In the genomic region with DNA sequence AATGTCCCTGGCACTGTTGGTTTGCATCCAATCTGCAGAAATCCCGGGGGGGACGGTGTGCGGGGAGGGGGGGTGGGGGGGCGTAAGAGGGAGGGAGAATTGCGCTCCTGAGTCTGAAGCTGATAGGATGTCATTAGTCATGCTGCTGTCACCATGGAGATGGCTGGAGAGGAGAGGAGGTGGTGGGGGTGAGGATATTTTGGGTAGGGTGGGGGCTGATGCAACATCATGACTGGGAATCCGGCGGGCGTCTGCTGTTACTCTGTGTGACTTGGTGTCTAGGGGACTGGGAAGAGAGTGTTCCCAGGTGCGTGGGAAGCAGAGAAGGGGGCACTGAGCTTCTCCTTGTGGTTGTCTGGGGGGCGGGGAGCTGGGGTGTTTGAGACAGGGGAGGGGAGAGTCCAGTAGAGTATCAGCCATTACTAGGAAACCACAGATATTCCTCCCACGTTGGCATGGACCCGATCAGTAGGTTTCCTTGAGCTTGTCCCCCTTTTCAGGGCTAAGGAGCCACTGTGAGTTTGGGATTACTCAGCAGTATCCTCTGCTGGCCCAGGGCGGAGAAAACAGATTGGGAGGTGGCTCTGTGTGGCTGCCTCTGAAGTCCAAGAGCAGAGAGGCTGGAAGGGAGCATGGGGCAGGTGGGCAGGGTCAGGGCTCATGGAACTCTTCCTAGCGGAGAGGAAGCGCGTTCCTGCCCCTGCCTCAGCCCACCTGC, we compare ENCODE assay signal across 8 cellular contexts. TPM values are rescaled to one million over a fixed set of nuclear protein-coding genes. Genes with fewer than 3 reads are reported as not detected.
A peak's percentile ranks its signal among the peaks of the same experiment; 100 is the strongest.
DNase-seq lines count a peak whose midpoint lies in the region; ATAC-seq and TF ChIP-seq lines count a peak whose summit lies in the region.

No MANE protein-coding gene starts in this region.

- intact Hi-C loops in naive thymus-derived CD4-positive, alpha-beta T cell (cut with micrococcal nuclease), result loop anchor here (2.0 kb wide), 2 partner anchors 57 to 77 kb away; partner anchors contain the start of gene DGUOK (in 1 of the 2)

- peaks cover 54 to 89% (median 74%) of the 10 kb centered on the region in 7 donors for H3K4me1 Mint-ChIP-seq in naive thymus-derived CD4-positive, alpha-beta T cell

- no peak overlapping the region for H3K9ac ChIP-seq in HUES6 (ENCODE audit: low read length)

- TF ChIP-seq CTCF in BJ (IDR thresholded peaks at IDR 0.05; ENCODE audit: insufficient read depth, low read depth, low read length) (0 out of 2 replicates have a peak, but pooled peaks have one; percentile 19), GM10248 (IDR thresholded peaks at IDR 0.05; ENCODE audit: control extremely low read depth, extremely low read depth, low read depth, missing control alignments) (no peak)

- CTCF ChIA-PET in BJ (lab: Yijun Ruan, JAX) (interaction anchor here (0.8 kb wide), 1 partner anchor 101 kb away, joined by 3 read pairs; no protein-coding TSS in a partner anchor), GM10248 (lab: Yijun Ruan, JAX) (interaction anchor here (1.0 to 2.2 kb wide), 6 partner anchors 10 to 179 kb away, joined by 3 to 7 read pairs (median 4); no protein-coding TSS in a partner anchor)
- CTCF ChIA-PET in naive thymus-derived CD4-positive, alpha-beta T cell (lab: Charles Lee), result interaction anchor here (0.8 to 1.0 kb wide), 2 partner anchors 50 to 116 kb away, joined by 3 read pairs; no protein-coding TSS in a partner anchor

- H3K4me3 Mint-ChIP-seq in naive thymus-derived CD4-positive, alpha-beta T cell, result peak overlapping the region in 8 of 10 donors; percentile 36 to 86 (median 56)

- H3K36me3 ChIP-seq in BJ (ENCODE audit: control insufficient read depth, insufficient read depth, low read length) (no peaks in the 10 kb centered on the region; the same call in 1 of the 2 replicates), HUES6 (ENCODE audit: control insufficient read depth, insufficient read depth, low read length) (no peaks in the 10 kb centered on the region)
- peaks cover 0 to 18% (median 0%) of the 10 kb centered on the region in 3 experiments for H3K36me3 ChIP-seq in naive thymus-derived CD4-positive, alpha-beta T cell (ENCODE audit: control insufficient read depth in 2 of 3, insufficient read depth in 3 of 3, low read length in 3 of 3)

- H3K4me3 ChIP-seq in BJ (ENCODE audit: low read depth, low read length) (peak overlapping the region; percentile 77), HUES6 (ENCODE audit: low read depth, low read length) (peak overlapping the region; percentile 76)
- H3K4me3 ChIP-seq in naive thymus-derived CD4-positive, alpha-beta T cell (ENCODE audit: low read length), result no peak overlapping the region

- H3K27ac Mint-ChIP-seq in naive thymus-derived CD4-positive, alpha-beta T cell, result peak overlapping the region in 3 of 9 donors; percentile 51 to 65 (median 59)

- ATAC-seq in naive thymus-derived CD4-positive, alpha-beta T cell, result no peak
- ATAC-seq in GM21825 (IDR thresholded peaks at IDR 0.05; ENCODE audit: unreplicated experiment), result no peak
- ATAC-seq in HG03196 (IDR thresholded peaks at IDR 0.05; ENCODE audit: unreplicated experiment), result no peak

- H3K27ac ChIP-seq in HUES6 (ENCODE audit: low read depth, low read length) (no peak overlapping the region), caudate nucleus (ENCODE audit: low read depth, low read length) (no peak overlapping the region)
- no peak overlapping the region for H3K27ac ChIP-seq in naive thymus-derived CD4-positive, alpha-beta T cell (ENCODE audit: low read depth, low read length)

- peak; percentile 40 for DNase-seq in BJ (ENCODE audit: low read depth)
- peak in 47 of 61 donors; percentile 14 to 94 (median 72) for DNase-seq in caudate nucleus (lab: John Stamatoyannopoulos, UW)
- DNase-seq in naive thymus-derived CD4-positive, alpha-beta T cell, result no peak
- no peak for DNase-seq in GM10248 (ENCODE audit: extremely low spot score)
- DNase-seq in stimulated activated CD4-positive, alpha-beta T cell treated with anti-CD3 and anti-CD28 coated beads, Interleukin-4, amount 100 ng/mL, for 24 hours, result no peak

- no peaks in the 10 kb centered on the region for H3K9me3 Mint-ChIP-seq in naive thymus-derived CD4-positive, alpha-beta T cell

- H3K36me3 Mint-ChIP-seq in naive thymus-derived CD4-positive, alpha-beta T cell, result peaks cover 0 to 20% (median 4%) of the 10 kb centered on the region in 5 donors

- H3K4me1 ChIP-seq in HUES6 (ENCODE audit: control insufficient read depth, insufficient read depth, low read length), result peaks cover 69% of the 10 kb centered on the region
- H3K4me1 ChIP-seq in naive thymus-derived CD4-positive, alpha-beta T cell (ENCODE audit: control insufficient read depth in 2 of 2, insufficient read depth in 2 of 2, low read length in 2 of 2), result peaks cover 9 to 26% of the 10 kb centered on the region in 2 donors

- H3K27me3 ChIP-seq in BJ (ENCODE audit: control insufficient read depth, insufficient read depth, low read length), result no peaks in the 10 kb centered on the region
- peaks cover 18% of the 10 kb centered on the region for H3K27me3 ChIP-seq in HUES6 (ENCODE audit: control insufficient read depth, insufficient read depth, low read length)
- H3K27me3 ChIP-seq in naive thymus-derived CD4-positive, alpha-beta T cell (ENCODE audit: control insufficient read depth in 2 of 2, insufficient read depth in 2 of 2, low read length in 2 of 2), result no peaks in the 10 kb centered on the region

- POLR2A ChIA-PET in BJ (lab: Charles Lee) (interaction anchor here (0.6 to 0.7 kb wide), 2 partner anchors 11 to 33 kb away, joined by 3 to 5 read pairs; no protein-coding TSS in a partner anchor), GM10248 (lab: Yijun Ruan, JAX) (no interaction called here)
- POLR2A ChIA-PET in naive thymus-derived CD4-positive, alpha-beta T cell (lab: Charles Lee), result interaction anchor here (0.7 to 3.0 kb wide), 4 partner anchors 15 to 117 kb away, joined by 4 to 15 read pairs (median 5); no protein-coding TSS in a partner anchor

- H3K27me3 Mint-ChIP-seq in naive thymus-derived CD4-positive, alpha-beta T cell, result no peaks in the 10 kb centered on the region

- no peaks in the 10 kb centered on the region for H3K9me3 ChIP-seq in HUES6 (ENCODE audit: control insufficient read depth, insufficient read depth, low read depth, low read length)
- no peaks in the 10 kb centered on the region for H3K9me3 ChIP-seq in naive thymus-derived CD4-positive, alpha-beta T cell (ENCODE audit: control insufficient read depth in 2 of 3, low read length in 3 of 3)

RNA-seq across cellular contexts. Expression of gene TET3, which starts 18.9 kb away (rescaled TPM):
- 2.1 and 2.6 TPM in 2 replicates for polyA plus RNA-seq in BJ (2011; rRNA removed)
- polyA minus RNA-seq in BJ (2011; rRNA and poly(A)+ RNA removed), result 5.2 and 6.2 TPM in 2 replicates
- 10 to 100 TPM; 19.1 to 38.6 (median 28.6) TPM for total RNA-seq in naive thymus-derived CD4-positive, alpha-beta T cell
- polyA plus RNA-seq in naive thymus-derived CD4-positive, alpha-beta T cell, result 1 to 10 TPM in 1 of 2 donors, under 1 TPM in 1; 0.77 to 1.1 TPM

Comparison
In these comparisons a context has a peak if more than half of its experiments do, and no peak if none do; other contexts are left out.
1. DNase-seq: peak in BJ (single experiment) and caudate nucleus (47 of 61); none in naive thymus-derived CD4-positive, alpha-beta T cell (0 of 9), GM10248 (single experiment) and stimulated activated CD4-positive, alpha-beta T cell treated with anti-CD3 and anti-CD28 coated beads, Interleukin-4, amount 100 ng/mL, for 24 hours (single experiment).